8 cellular contexts compared by ENCODE assay signal in genomic region chr12:26936559-26937442, GRCh38. TPM values are rescaled to one million over a fixed set of nuclear protein-coding genes. Genes with fewer than 3 reads are reported as not detected.
DNase-seq lines count a peak whose midpoint lies in the region; ATAC-seq, FAIRE-seq and TF ChIP-seq lines count a peak whose summit lies in the region.

No MANE protein-coding gene starts in this region.

- no peak for FAIRE-seq in urothelium cell line (lab: Jason Lieb, UNC)

- H2AFZ ChIP-seq in OCI-LY1 (ENCODE audit: low read length) (no peak overlapping the region), neural progenitor cell (replicated peaks) (peak overlapping the region; percentile 70)

- H3K27ac ChIP-seq in OCI-LY1 (ENCODE audit: low read depth, low read length, poor library complexity, severe bottlenecking): peak overlapping the region; percentile 78
- peak overlapping the region in 48 of 59 donors; percentile 90 to 100 (median 98) for H3K27ac ChIP-seq in dorsolateral prefrontal cortex
- no peak overlapping the region for H3K27ac ChIP-seq in neural progenitor cell

- intact Hi-C loops in dorsolateral prefrontal cortex (cut with DNase I): loop anchor here (1.0 to 5.0 kb wide), 3 partner anchors 18 to 78 kb away; partner anchors contain the start of gene TM7SF3 (in 1 of the 2)

- H3F3A ChIP-seq in OCI-LY1 (ENCODE audit: insufficient read depth, low read length) (0 out of 2 replicates have a peak, but pooled peaks cover 3% of the 10 kb centered on the region), neural progenitor cell (ENCODE audit: low read depth) (peaks cover 17% of the 10 kb centered on the region)

- no peaks in the 10 kb centered on the region for H3K36me3 Mint-ChIP-seq in neural progenitor cell

- H3K27ac Mint-ChIP-seq in neural progenitor cell: peak overlapping the region; percentile 99

- H3K36me3 ChIP-seq in OCI-LY1 (ENCODE audit: insufficient read depth, low read length) (peaks cover 42% of the 10 kb centered on the region), neural progenitor cell (no peaks in the 10 kb centered on the region)

- peak overlapping the region; percentile 99 for H3K4me3 Mint-ChIP-seq in neural progenitor cell

- no peak for DNase-seq in dorsolateral prefrontal cortex
- no peak for DNase-seq in neural progenitor cell (ENCODE audit: low spot score)
- DNase-seq in NCI-H2171 (lab: John Stamatoyannopoulos, UW): no peak
- no peak for DNase-seq in urothelium cell line (ENCODE audit: low spot score)

- no peak for TF ChIP-seq CTCF in OCI-LY1 (IDR thresholded peaks at IDR 0.05; ENCODE audit: low read length)
- TF ChIP-seq CTCF in dorsolateral prefrontal cortex (IDR thresholded peaks at IDR 0.05 in 54 of 56, conservative IDR thresholded peaks at IDR 0.05 in 2 of 56; ENCODE audit: low read depth in 1 of 56, partially characterized antibody in 56 of 56): no peak
- no peak for TF ChIP-seq CTCF in neural progenitor cell (IDR thresholded peaks at IDR 0.05)

- H3K9me3 ChIP-seq in OCI-LY1 (ENCODE audit: low read length) (no peaks in the 10 kb centered on the region), neural progenitor cell (ENCODE audit: low read depth) (no peaks in the 10 kb centered on the region)

- peak overlapping the region; percentile 94 for H3K9ac ChIP-seq in OCI-LY1 (ENCODE audit: low read length)
- peak overlapping the region; percentile 96 for H3K9ac ChIP-seq in neural progenitor cell

- H3K27me3 ChIP-seq in OCI-LY1 (ENCODE audit: insufficient read depth, low read length) (no peaks in the 10 kb centered on the region), dorsolateral prefrontal cortex (no peaks in the 10 kb centered on the region), neural progenitor cell (no peaks in the 10 kb centered on the region)

- H3K4me3 ChIP-seq in GM08714 (ENCODE audit: low read length) (peak overlapping the region; percentile 95), OCI-LY1 (ENCODE audit: low read depth, low read length, poor library complexity, severe bottlenecking) (peak overlapping the region; percentile 90), dorsolateral prefrontal cortex (peak overlapping the region; percentile 68 to 99 (median 91)), neural progenitor cell (peak overlapping the region; percentile 83)

- peaks cover 26% of the 10 kb centered on the region for H3K4me1 Mint-ChIP-seq in neural progenitor cell

- no peaks in the 10 kb centered on the region for H4K20me1 ChIP-seq in OCI-LY1 (ENCODE audit: insufficient read depth, low read length)
- peaks cover 48% of the 10 kb centered on the region for H4K20me1 ChIP-seq in neural progenitor cell (ENCODE audit: low read depth)

- H3K9me2 ChIP-seq in OCI-LY1 (ENCODE audit: low read depth, low read length): no peaks in the 10 kb centered on the region

- H3K9me3 Mint-ChIP-seq in neural progenitor cell: no peaks in the 10 kb centered on the region

- peaks cover 3% of the 10 kb centered on the region for H3K27me3 Mint-ChIP-seq in neural progenitor cell (ENCODE audit: insufficient read depth, low read depth)

- ATAC-seq in HG02885 (IDR thresholded peaks at IDR 0.05; ENCODE audit: poor library complexity, unreplicated experiment) (no peak), GM21529 (IDR thresholded peaks at IDR 0.05; ENCODE audit: unreplicated experiment) (no peak)

- H3K79me2 ChIP-seq in OCI-LY1 (ENCODE audit: insufficient read depth, low read length) (peaks cover 69% of the 10 kb centered on the region), neural progenitor cell (ENCODE audit: low read depth) (peaks cover 78% of the 10 kb centered on the region)

- H3K4me2 ChIP-seq in OCI-LY1 (ENCODE audit: low read length): peak overlapping the region; percentile 82
- peak overlapping the region; percentile 88 for H3K4me2 ChIP-seq in neural progenitor cell

- H3K4me1 ChIP-seq in OCI-LY1 (ENCODE audit: insufficient read depth, low read length, severe bottlenecking): peaks cover 50% of the 10 kb centered on the region
- peaks cover 27% of the 10 kb centered on the region for H3K4me1 ChIP-seq in neural progenitor cell

RNA-seq across cellular contexts. Expression of gene INTS13, which starts 1.0 kb away (rescaled TPM):
- total RNA-seq in dorsolateral prefrontal cortex (10 to 100 TPM in 118 of 120 experiments, 1 to 10 TPM in 2; 8.6 to 34.6 (median 16.3) TPM), neural progenitor cell (ENCODE audit: low replicate concordance) (46.6 and 70.8 TPM in 2 replicates)

RNA-seq across cellular contexts. Expression of gene FGFR1OP2, which starts 1.5 kb away (rescaled TPM):
- total RNA-seq in dorsolateral prefrontal cortex (100 to 1,000 TPM in 98 of 120 experiments, 10 to 100 TPM in 22; 75.1 to 154 (median 111) TPM), neural progenitor cell (ENCODE audit: low replicate concordance) (65.1 and 103 TPM in 2 replicates)
